ENCODE assay signal across 2 cellular contexts in the genomic region with DNA sequence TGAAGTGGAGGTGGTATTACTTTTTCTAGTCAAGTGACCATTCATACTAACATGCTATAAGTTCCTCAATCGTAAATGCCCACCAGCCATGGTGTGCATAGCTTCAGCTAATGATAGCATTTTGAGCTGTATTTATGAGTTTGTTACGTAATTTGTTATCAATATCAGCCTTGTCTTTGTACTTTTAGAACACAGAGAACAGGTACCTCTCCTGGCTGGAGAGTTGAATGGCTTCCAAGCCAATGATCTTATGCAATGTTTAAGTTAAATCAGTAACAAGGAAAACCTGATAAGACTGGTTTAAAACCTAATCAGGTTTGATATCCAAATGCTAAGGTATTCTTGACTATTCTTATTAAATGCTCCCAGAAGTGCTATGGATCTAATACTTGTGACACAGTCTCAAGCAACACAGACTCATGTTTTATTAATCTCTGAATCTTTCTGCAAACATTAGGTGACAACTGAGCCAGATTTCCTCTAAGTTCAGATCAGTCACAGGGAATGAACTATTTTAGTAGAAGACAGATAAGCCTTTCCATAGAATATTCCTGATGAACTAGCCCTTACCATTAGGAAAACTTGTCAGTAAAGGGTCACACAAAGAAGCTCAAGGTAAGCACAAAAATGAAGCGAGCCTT.
TF ChIP-seq lines count a peak whose summit lies in the region.

No MANE protein-coding gene starts in this region.

TF ChIP-seq in WTC11, 78 proteins besides CTCF, POLR2A, EP300 and RAD21:
- TF ChIP-seq, protein P1, sequence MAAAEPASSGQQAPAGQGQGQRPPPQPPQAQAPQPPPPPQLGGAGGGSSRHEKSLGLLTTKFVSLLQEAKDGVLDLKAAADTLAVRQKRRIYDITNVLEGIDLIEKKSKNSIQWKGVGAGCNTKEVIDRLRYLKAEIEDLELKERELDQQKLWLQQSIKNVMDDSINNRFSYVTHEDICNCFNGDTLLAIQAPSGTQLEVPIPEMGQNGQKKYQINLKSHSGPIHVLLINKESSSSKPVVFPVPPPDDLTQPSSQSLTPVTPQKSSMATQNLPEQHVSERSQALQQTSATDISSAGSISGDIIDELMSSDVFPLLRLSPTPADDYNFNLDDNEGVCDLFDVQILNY (CRISPR knock-in tag; IDR thresholded peaks at IDR 0.05), result no peak
- no peak for TF ChIP-seq ZMAT4 (CRISPR knock-in tag; IDR thresholded peaks at IDR 0.05)
- peak; percentile 63 for TF ChIP-seq GABPB1 (CRISPR knock-in tag; IDR thresholded peaks at IDR 0.05)
TF ChIP-seq in WTC11: peak in this region for 1.

TF ChIP-seq in HepG2, 621 proteins besides CTCF, POLR2A, EP300 and RAD21 (continued from another document and continues in another):
- TF ChIP-seq POGK (CRISPR knock-in tag; conservative IDR thresholded peaks at IDR 0.05) (0 out of 2 replicates have a peak, but pooled peaks have one; percentile 60), JUNB (CRISPR knock-in tag; IDR thresholded peaks at IDR 0.05; ENCODE audit: borderline replicate concordance) (no peak), CEBPG (CRISPR knock-in tag; IDR thresholded peaks at IDR 0.05) (peak; percentile 93), ZNF382 (CRISPR knock-in tag; IDR thresholded peaks at IDR 0.05; ENCODE audit: borderline replicate concordance) (no peak), THRA (CRISPR knock-in tag; IDR thresholded peaks at IDR 0.05; ENCODE audit: borderline replicate concordance) (peak; percentile 26; the same call in 1 of the 2 replicates), TRIM24 (CRISPR knock-in tag; IDR thresholded peaks at IDR 0.05) (no peak), MED1 (CRISPR knock-in tag; IDR thresholded peaks at IDR 0.05) (peak; percentile 44), SAP130 (CRISPR knock-in tag; IDR thresholded peaks at IDR 0.05; ENCODE audit: low read depth) (peak; percentile 36), HCFC1 (IDR thresholded peaks at IDR 0.05; ENCODE audit: low read depth, low read length) (no peak), NCOA2 (CRISPR knock-in tag; IDR thresholded peaks at IDR 0.05) (peak; percentile 64), ZNF124 (CRISPR knock-in tag; IDR thresholded peaks at IDR 0.05) (no peak), POGZ (CRISPR knock-in tag; IDR thresholded peaks at IDR 0.05) (peak; percentile 86), ZBTB2 (CRISPR knock-in tag; IDR thresholded peaks at IDR 0.05; ENCODE audit: low read depth) (no peak), IRF1 (CRISPR knock-in tag; IDR thresholded peaks at IDR 0.05; ENCODE audit: low read depth) (no peak), PAF1 (CRISPR knock-in tag; IDR thresholded peaks at IDR 0.05) (no peak), ZNF7 (CRISPR knock-in tag; IDR thresholded peaks at IDR 0.05) (no peak), CBX2 (IDR thresholded peaks at IDR 0.05; ENCODE audit: low read depth, low read length) (no peak), CBX2 (CRISPR knock-in tag; IDR thresholded peaks at IDR 0.05; ENCODE audit: low read depth) (no peak), CEBPB (IDR thresholded peaks at IDR 0.05; ENCODE audit: borderline replicate concordance, low read depth, low read length) (peak; percentile 72; the same call in 1 of the 2 replicates), THAP11 (CRISPR knock-in tag; IDR thresholded peaks at IDR 0.05) (peak; percentile 42; the same call in 1 of the 2 replicates), PATZ1 (CRISPR knock-in tag; IDR thresholded peaks at IDR 0.05) (0 out of 2 replicates have a peak, but pooled peaks have one; percentile 17), ZNF543 (CRISPR knock-in tag; IDR thresholded peaks at IDR 0.05) (no peak), SOX6 (IDR thresholded peaks at IDR 0.05) (no peak), SOX6 (CRISPR knock-in tag; IDR thresholded peaks at IDR 0.05) (peak; percentile 88), MIXL1 (CRISPR knock-in tag; IDR thresholded peaks at IDR 0.05) (peak; percentile 55; the same call in 1 of the 2 replicates), SMYD3 (CRISPR knock-in tag; IDR thresholded peaks at IDR 0.05) (no peak), SOX13 (IDR thresholded peaks at IDR 0.05) (no peak), SOX13 (CRISPR knock-in tag; conservative IDR thresholded peaks at IDR 0.05 in 1 of 2, IDR thresholded peaks at IDR 0.05 in 1 of 2) (peak in 1 of 2 experiments; percentile 90; a peak in 2 of 4 replicates), CREM (IDR thresholded peaks at IDR 0.05) (peak; percentile 50), CREM (CRISPR knock-in tag; IDR thresholded peaks at IDR 0.05) (no peak), ZNF652 (CRISPR knock-in tag; IDR thresholded peaks at IDR 0.05; ENCODE audit: borderline replicate concordance, low read depth) (no peak), ZNF512 (CRISPR knock-in tag; IDR thresholded peaks at IDR 0.05) (no peak), ZFP82 (CRISPR knock-in tag; IDR thresholded peaks at IDR 0.05; ENCODE audit: borderline replicate concordance) (no peak), ZSCAN9 (CRISPR knock-in tag; IDR thresholded peaks at IDR 0.05; ENCODE audit: borderline replicate concordance) (0 out of 2 replicates have a peak, but pooled peaks have one; percentile 41), NFKBIZ (CRISPR knock-in tag; IDR thresholded peaks at IDR 0.05) (0 out of 2 replicates have a peak, but pooled peaks have one; percentile 41)
- TF ChIP-seq, protein P2, sequence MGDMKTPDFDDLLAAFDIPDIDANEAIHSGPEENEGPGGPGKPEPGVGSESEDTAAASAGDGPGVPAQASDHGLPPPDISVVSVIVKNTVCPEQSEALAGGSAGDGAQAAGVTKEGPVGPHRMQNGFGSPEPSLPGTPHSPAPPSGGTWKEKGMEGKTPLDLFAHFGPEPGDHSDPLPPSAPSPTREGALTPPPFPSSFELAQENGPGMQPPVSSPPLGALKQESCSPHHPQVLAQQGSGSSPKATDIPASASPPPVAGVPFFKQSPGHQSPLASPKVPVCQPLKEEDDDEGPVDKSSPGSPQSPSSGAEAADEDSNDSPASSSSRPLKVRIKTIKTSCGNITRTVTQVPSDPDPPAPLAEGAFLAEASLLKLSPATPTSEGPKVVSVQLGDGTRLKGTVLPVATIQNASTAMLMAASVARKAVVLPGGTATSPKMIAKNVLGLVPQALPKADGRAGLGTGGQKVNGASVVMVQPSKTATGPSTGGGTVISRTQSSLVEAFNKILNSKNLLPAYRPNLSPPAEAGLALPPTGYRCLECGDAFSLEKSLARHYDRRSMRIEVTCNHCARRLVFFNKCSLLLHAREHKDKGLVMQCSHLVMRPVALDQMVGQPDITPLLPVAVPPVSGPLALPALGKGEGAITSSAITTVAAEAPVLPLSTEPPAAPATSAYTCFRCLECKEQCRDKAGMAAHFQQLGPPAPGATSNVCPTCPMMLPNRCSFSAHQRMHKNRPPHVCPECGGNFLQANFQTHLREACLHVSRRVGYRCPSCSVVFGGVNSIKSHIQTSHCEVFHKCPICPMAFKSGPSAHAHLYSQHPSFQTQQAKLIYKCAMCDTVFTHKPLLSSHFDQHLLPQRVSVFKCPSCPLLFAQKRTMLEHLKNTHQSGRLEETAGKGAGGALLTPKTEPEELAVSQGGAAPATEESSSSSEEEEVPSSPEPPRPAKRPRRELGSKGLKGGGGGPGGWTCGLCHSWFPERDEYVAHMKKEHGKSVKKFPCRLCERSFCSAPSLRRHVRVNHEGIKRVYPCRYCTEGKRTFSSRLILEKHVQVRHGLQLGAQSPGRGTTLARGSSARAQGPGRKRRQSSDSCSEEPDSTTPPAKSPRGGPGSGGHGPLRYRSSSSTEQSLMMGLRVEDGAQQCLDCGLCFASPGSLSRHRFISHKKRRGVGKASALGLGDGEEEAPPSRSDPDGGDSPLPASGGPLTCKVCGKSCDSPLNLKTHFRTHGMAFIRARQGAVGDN (CRISPR knock-in tag; IDR thresholded peaks at IDR 0.05), result no peak
- TF ChIP-seq, protein P3, sequence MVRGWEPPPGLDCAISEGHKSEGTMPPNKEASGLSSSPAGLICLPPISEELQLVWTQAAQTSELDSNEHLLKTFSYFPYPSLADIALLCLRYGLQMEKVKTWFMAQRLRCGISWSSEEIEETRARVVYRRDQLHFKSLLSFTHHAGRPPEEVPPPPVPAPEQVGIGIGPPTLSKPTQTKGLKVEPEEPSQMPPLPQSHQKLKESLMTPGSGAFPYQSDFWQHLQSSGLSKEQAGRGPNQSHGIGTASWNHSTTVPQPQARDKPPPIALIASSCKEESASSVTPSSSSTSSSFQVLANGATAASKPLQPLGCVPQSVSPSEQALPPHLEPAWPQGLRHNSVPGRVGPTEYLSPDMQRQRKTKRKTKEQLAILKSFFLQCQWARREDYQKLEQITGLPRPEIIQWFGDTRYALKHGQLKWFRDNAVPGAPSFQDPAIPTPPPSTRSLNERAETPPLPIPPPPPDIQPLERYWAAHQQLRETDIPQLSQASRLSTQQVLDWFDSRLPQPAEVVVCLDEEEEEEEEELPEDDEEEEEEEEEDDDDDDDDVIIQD (CRISPR knock-in tag; IDR thresholded peaks at IDR 0.05; ENCODE audit: low read depth), result peak; percentile 83
- TF ChIP-seq, protein P4, sequence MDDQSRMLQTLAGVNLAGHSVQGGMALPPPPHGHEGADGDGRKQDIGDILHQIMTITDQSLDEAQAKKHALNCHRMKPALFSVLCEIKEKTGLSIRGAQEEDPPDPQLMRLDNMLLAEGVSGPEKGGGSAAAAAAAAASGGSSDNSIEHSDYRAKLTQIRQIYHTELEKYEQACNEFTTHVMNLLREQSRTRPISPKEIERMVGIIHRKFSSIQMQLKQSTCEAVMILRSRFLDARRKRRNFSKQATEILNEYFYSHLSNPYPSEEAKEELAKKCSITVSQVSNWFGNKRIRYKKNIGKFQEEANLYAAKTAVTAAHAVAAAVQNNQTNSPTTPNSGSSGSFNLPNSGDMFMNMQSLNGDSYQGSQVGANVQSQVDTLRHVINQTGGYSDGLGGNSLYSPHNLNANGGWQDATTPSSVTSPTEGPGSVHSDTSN (CRISPR knock-in tag; IDR thresholded peaks at IDR 0.05; ENCODE audit: borderline replicate concordance), result no peak
